ENCODE assay signal across 8 cellular contexts in genomic region chr4:183721207-183722081, GRCh38.
DNase-seq lines count a peak whose midpoint lies in the region; ATAC-seq and TF ChIP-seq lines count a peak whose summit lies in the region.

No MANE protein-coding gene starts in this region.

- intact Hi-C loops in right cardiac atrium (cut with DNase I) (loop anchor here in 1 of 4 donors (10.0 kb wide), 1 partner anchor 443 kb away; no protein-coding TSS in a partner anchor), spleen (cut with DNase I; ENCODE audit: low total_unique reads) (no loop called here)

- no peaks in the 10 kb centered on the region for H3K36me3 Mint-ChIP-seq in activated naive CD8-positive, alpha-beta T cell treated with anti-CD3 and anti-CD28 coated beads, Interleukin-2, amount 10 ng/mL, durations not matched to agents 7 days and 5 days

- H3K27me3 Mint-ChIP-seq in activated naive CD8-positive, alpha-beta T cell treated with anti-CD3 and anti-CD28 coated beads, Interleukin-2, amount 10 ng/mL, durations not matched to agents 7 days and 5 days, result peaks cover 33% of the 10 kb centered on the region

- no peaks in the 10 kb centered on the region for H3K9me3 Mint-ChIP-seq in activated naive CD8-positive, alpha-beta T cell treated with anti-CD3 and anti-CD28 coated beads, Interleukin-2, amount 10 ng/mL, durations not matched to agents 7 days and 5 days

- H3K4me3 ChIP-seq in right cardiac atrium (ENCODE audit: low read length), result no peak overlapping the region
- H3K4me3 ChIP-seq in spleen, result peak overlapping the region in 6 of 8 donors; percentile 39 to 77 (median 48)

- 48% methylated on average over 38 of the region's 38 CpGs for WGBS in right cardiac atrium
- 25 to 50% (median 35%) methylated on average over 38 of the region's 38 CpGs for WGBS in spleen, 5 donors

- DNase-seq in OCI-M2 (lab: John Stamatoyannopoulos, UW; ENCODE audit: unreplicated experiment), result peak; percentile 21
- DNase-seq in activated naive CD8-positive, alpha-beta T cell treated with anti-CD3 and anti-CD28 coated beads, Interleukin-2, amount 10 ng/mL, durations not matched to agents 7 days and 5 days, result peak; percentile 52
- peak; percentile 80 to 89 (median 89) for DNase-seq in right cardiac atrium
- DNase-seq in spleen, result peak; percentile 87
- no peak for DNase-seq in NCI-H1436 treated with DMSO at 0.1 percent for 48 hours (lab: John Stamatoyannopoulos, UW)
- DNase-seq in NCI-H1092 treated with DMSO at 0.1 percent for 48 hours (lab: John Stamatoyannopoulos, UW), result no peak
- no peak for DNase-seq in RWPE1 (ENCODE audit: low spot score)

- CTCF ChIA-PET in RWPE1 (lab: Yijun Ruan, JAX), result interaction anchor here (0.6 kb wide), 3 partner anchors 82 to 783 kb away, joined by 3 to 4 read pairs (median 3); no protein-coding TSS in a partner anchor

- H3K4me1 Mint-ChIP-seq in activated naive CD8-positive, alpha-beta T cell treated with anti-CD3 and anti-CD28 coated beads, Interleukin-2, amount 10 ng/mL, durations not matched to agents 7 days and 5 days, result peaks cover 8% of the 10 kb centered on the region

- no peak overlapping the region for H3K27ac Mint-ChIP-seq in activated naive CD8-positive, alpha-beta T cell treated with anti-CD3 and anti-CD28 coated beads, Interleukin-2, amount 10 ng/mL, durations not matched to agents 7 days and 5 days

- peak overlapping the region; percentile 37 for H3K4me3 Mint-ChIP-seq in activated naive CD8-positive, alpha-beta T cell treated with anti-CD3 and anti-CD28 coated beads, Interleukin-2, amount 10 ng/mL, durations not matched to agents 7 days and 5 days

- peak; percentile 17 for ATAC-seq in GM18909 (IDR thresholded peaks at IDR 0.05; ENCODE audit: poor library complexity, unreplicated experiment)
- ATAC-seq in activated naive CD8-positive, alpha-beta T cell treated with anti-CD3 and anti-CD28 coated beads, Interleukin-2, amount 10 ng/mL, durations not matched to agents 7 days and 5 days (ENCODE audit: low read depth), result no peak
- ATAC-seq in right cardiac atrium, result peak; percentile 87 to 90

- TF ChIP-seq CTCF in spleen (IDR thresholded peaks at IDR 0.05 in 8 of 11, conservative IDR thresholded peaks at IDR 0.05 in 3 of 11) (peak in 8 of 11 experiments; percentile 37 to 65 (median 54)), RWPE1 (conservative IDR thresholded peaks at IDR 0.05; ENCODE audit: low read depth) (no peak)

- H3K36me3 ChIP-seq in spleen, result no peaks in the 10 kb centered on the region

- H3K27me3 ChIP-seq in right cardiac atrium (ENCODE audit: control insufficient read depth, insufficient read depth), result no peaks in the 10 kb centered on the region
- H3K27me3 ChIP-seq in spleen (replicated peaks in 1 of 7), result peaks cover 0 to 19% (median 0%) of the 10 kb centered on the region in 7 donors

- H3K27ac ChIP-seq in right cardiac atrium (ENCODE audit: low read length) (no peak overlapping the region), spleen (peak overlapping the region in 6 of 8 donors; percentile 63 to 85 (median 76)), RWPE1 (no peak overlapping the region)

- POLR2A ChIA-PET in activated naive CD8-positive, alpha-beta T cell treated with anti-CD3 and anti-CD28 coated beads, Interleukin-2, amount 10 ng/mL, durations not matched to agents 7 days and 5 days (lab: Charles Lee), result no interaction called here
- POLR2A ChIA-PET in RWPE1 (lab: Yijun Ruan, JAX; ENCODE audit: low non-redundant PET), result no interaction called here

- H3K9me3 ChIP-seq in right cardiac atrium (ENCODE audit: control insufficient read depth, low read length) (no peaks in the 10 kb centered on the region), spleen (peaks cover 0 to 7% (median 0%) of the 10 kb centered on the region in 8 donors)

- H3K4me1 ChIP-seq in right cardiac atrium (ENCODE audit: control insufficient read depth, insufficient read depth, low read length) (no peaks in the 10 kb centered on the region), spleen (peaks cover 3 to 29% (median 15%) of the 10 kb centered on the region in 6 donors)

- TF ChIP-seq POLR2A in spleen (IDR thresholded peaks at IDR 0.05), result no peak

Comparison
In these comparisons a context has a peak if more than half of its experiments do, and no peak if none do; other contexts are left out.
1. DNase-seq: peak in OCI-M2 (single experiment), activated naive CD8-positive, alpha-beta T cell treated with anti-CD3 and anti-CD28 coated beads, Interleukin-2, amount 10 ng/mL, durations not matched to agents 7 days and 5 days (single experiment), right cardiac atrium (3 of 3) and spleen (single experiment); none in NCI-H1436 treated with DMSO at 0.1 percent for 48 hours (single experiment), NCI-H1092 treated with DMSO at 0.1 percent for 48 hours (single experiment) and RWPE1 (single experiment).
2. H3K27ac ChIP-seq: peak in spleen (6 of 8); none in right cardiac atrium (single experiment) and RWPE1 (single experiment).